Comparison of ENCODE assay signal across 8 cellular contexts in the genomic region with DNA sequence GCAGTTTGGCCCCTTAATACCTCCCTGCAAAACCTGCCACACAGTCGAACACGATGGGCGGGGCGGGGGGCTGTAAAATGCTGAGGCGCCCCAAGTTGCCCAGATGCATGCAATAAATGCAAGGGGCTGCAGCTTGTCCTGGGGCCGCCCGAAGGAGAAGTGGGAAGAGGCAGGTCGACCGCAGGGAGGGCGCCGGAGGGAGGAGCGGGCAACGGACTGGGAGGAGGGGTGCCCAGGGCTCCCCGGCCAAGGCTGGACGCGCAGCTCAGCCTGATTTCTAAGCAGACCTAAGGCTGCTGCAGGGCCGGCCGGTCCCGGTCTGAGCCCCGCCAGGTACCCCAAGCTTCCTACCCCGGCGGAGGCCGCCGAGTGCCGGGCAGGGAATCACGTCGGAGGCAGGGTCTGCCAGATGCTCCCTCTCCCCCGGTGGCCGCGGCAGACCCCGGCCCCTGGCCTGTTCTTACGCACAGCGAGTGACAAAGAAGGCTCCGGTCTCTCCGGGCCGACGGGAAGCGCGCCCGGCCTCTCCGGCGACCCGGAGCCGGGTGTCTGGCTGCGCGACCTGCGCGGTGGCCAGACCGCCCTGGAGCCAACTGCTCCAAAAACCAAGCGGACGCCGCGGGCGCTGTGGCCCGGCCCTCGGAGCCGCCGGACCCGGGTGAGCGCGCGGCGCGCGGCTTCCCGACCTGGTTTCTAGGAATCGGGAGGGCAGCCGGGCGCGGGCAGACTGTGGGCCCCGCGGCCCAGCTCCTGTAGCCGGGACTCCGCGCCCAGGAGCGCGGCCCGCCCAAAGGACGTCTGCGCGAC. TPM values are rescaled to one million over a fixed set of nuclear protein-coding genes. Genes with fewer than 3 reads are reported as not detected.
A peak's percentile ranks its signal among the peaks of the same experiment; 100 is the strongest.
DNase-seq lines count a peak whose midpoint lies in the region; ATAC-seq, FAIRE-seq and TF ChIP-seq lines count a peak whose summit lies in the region.

No MANE protein-coding gene starts in this region.

- peak; percentile 7 to 16 for ATAC-seq in left cardiac atrium
- ATAC-seq in gastrocnemius medialis = peak in 1 of 2 donors; percentile 3

- DNase-seq in GM20000 (ENCODE audit: low spot score) (peak; percentile 53), T1000 (lab: John Stamatoyannopoulos, UW) (peak; percentile 45), left cardiac atrium (no peak), gastrocnemius medialis (no peak), activated gamma-delta T cell treated with Interleukin-2 at 50 U/mL for 16 hours (no peak), HTR-8/SVneo (ENCODE audit: insufficient read length, low spot score) (no peak), nucleus accumbens (lab: John Stamatoyannopoulos, UW) (no peak)
- no peak for DNase-seq in stimulated activated CD4-positive, alpha-beta T cell treated with anti-CD3 and anti-CD28 coated beads, Interleukin-15, amount 100 ng/mL, for 24 hours

- H3K9me3 ChIP-seq in gastrocnemius medialis = no peaks in the 10 kb centered on the region

- H3K36me3 ChIP-seq in gastrocnemius medialis = no peaks in the 10 kb centered on the region

- peak overlapping the region; percentile 56 to 67 (median 60) for H3K4me3 ChIP-seq in gastrocnemius medialis

- peaks cover 75 to 87% (median 84%) of the 10 kb centered on the region in 3 donors for H3K27me3 ChIP-seq in gastrocnemius medialis

- peak overlapping the region; percentile 58 to 73 (median 67) for H3K27ac ChIP-seq in gastrocnemius medialis

- intact Hi-C loops in left cardiac atrium (cut with DNase I) (loop anchor here in 1 of 2 donors (5.0 kb wide), 1 partner anchor 73 kb away; no protein-coding TSS in a partner anchor), gastrocnemius medialis (cut with DNase I; ENCODE audit: low total_unique reads) (loop anchor here (5.0 to 10.0 kb wide), 2 partner anchors 147 to 500 kb away; partner anchors contain the start of genes C10orf143 and MGMT)

- peaks cover 0 to 8% of the 10 kb centered on the region in 2 donors for H3K4me1 ChIP-seq in gastrocnemius medialis

- no peak for TF ChIP-seq POLR2A in gastrocnemius medialis (IDR thresholded peaks at IDR 0.05)

- in situ Hi-C loops in gastrocnemius medialis (cut with MboI; ENCODE audit: low sequenced_read_pairs in 4 of 4) = loop anchor here in 1 of 4 donors (25.0 kb wide), 1 partner anchor 928 kb away; no protein-coding TSS in a partner anchor

- no peak for FAIRE-seq in HTR-8/SVneo (lab: Jason Lieb, UNC)

- no peak for TF ChIP-seq CTCF in GM20000 (IDR thresholded peaks at IDR 0.05; ENCODE audit: extremely low read depth, missing control alignments)
- no peak for TF ChIP-seq CTCF in gastrocnemius medialis (IDR thresholded peaks at IDR 0.05 in 4 of 5, conservative IDR thresholded peaks at IDR 0.05 in 1 of 5)

RNA-seq across cellular contexts. Expression of gene EBF3, which starts 0.7 kb away (rescaled TPM):
- 10 to 100 TPM in 1 of 2 donors, 1 to 10 TPM in 1; 6.0 to 10.1 TPM for total RNA-seq in left cardiac atrium
- 10 to 100 TPM in 1 of 4 donors, 1 to 10 TPM in 3; 5.5 to 10.4 (median 8.2) TPM for total RNA-seq in gastrocnemius medialis

Comparison
In these comparisons a context has a peak if more than half of its experiments do, and no peak if none do; other contexts are left out.
1. DNase-seq: peak in GM20000 (single experiment) and T1000 (single experiment); none in left cardiac atrium (single experiment), gastrocnemius medialis (0 of 2), activated gamma-delta T cell treated with Interleukin-2 at 50 U/mL for 16 hours (single experiment), HTR-8/SVneo (single experiment), stimulated activated CD4-positive, alpha-beta T cell treated with anti-CD3 and anti-CD28 coated beads, Interleukin-15, amount 100 ng/mL, for 24 hours (single experiment) and nucleus accumbens (0 of 56).